Comparison of ENCODE assay signal across 17 cellular contexts in the genomic region with DNA sequence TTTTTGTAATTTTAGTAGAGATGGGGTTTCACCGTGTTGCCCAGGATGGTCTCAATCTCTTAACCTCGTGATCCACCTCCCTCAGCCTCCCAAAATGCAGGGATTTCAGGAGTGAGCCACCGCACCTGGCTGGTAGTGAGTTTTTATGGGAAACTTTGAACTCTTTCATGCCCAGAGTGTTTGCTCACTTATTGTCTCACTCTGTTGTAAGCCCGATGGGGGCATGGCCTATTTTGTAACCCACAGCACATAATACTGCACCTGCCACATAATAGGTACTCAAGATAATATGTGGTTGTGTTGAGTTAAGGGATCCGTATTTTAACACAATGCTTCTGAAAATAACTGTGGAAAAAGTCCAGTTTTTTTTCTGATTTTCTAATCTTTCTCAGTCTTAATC.
A peak's percentile ranks its signal among the peaks of the same experiment; 100 is the strongest.
DNase-seq lines count a peak whose midpoint lies in the region; ATAC-seq and TF ChIP-seq lines count a peak whose summit lies in the region.
"Had no signal": no experiment of that assay in that cellular context is flagged by ENCODE, and none has a peak within 500 bp of the region (broad histone marks: within the 10 kb centered on the region; RNA-seq: fewer than 3 reads in every experiment).

No MANE protein-coding gene starts in this region.

- no peak overlapping the region for H3K27ac Mint-ChIP-seq in GM23338
- H3K27ac Mint-ChIP-seq: IgD-negative memory B cell had no signal

- no peak for ATAC-seq in GM23338
- no peak for ATAC-seq in HG03571 (IDR thresholded peaks at IDR 0.05; ENCODE audit: unreplicated experiment)
- ATAC-seq: GM12878, HCT116 had no signal

- no peaks in the 10 kb centered on the region for H3K36me3 ChIP-seq in GM23338 (ENCODE audit: insufficient read depth)
- H3K36me3 ChIP-seq: BLaER1 treated with 17β-estradiol and CSF1 and Interleukin-3, amounts not matched to agents 10 nM and 100 nM; Peyer's patch had no signal

- DNase-seq in COLO668 (lab: John Stamatoyannopoulos, UW; ENCODE audit: unreplicated experiment): peak; percentile 66
- no peak for DNase-seq in GM23338 (ENCODE audit: low spot score)
- DNase-seq in NCI-H2081 treated with DMSO at 0.1 percent for 48 hours (lab: John Stamatoyannopoulos, UW): peak; percentile 2
- DNase-seq in NCI-H69 (lab: John Stamatoyannopoulos, UW): peak; percentile 70
- no peak for DNase-seq in RWPE1 (ENCODE audit: low spot score)
- DNase-seq in SW 1271 (lab: John Stamatoyannopoulos, UW): no peak
- DNase-seq: GF-D8, GOT3, Karpas-422, NCI-H2171, Peyer's patch, Right ventricle myocardium superior had no signal

- no peaks in the 10 kb centered on the region for H3K79me2 ChIP-seq in GM23338 (replicated peaks; ENCODE audit: insufficient read depth)

- H3K9me2 ChIP-seq in GM23338 (ENCODE audit: insufficient read depth): no peaks in the 10 kb centered on the region

- no peaks in the 10 kb centered on the region for H3F3A ChIP-seq in GM23338 (replicated peaks; ENCODE audit: low read depth)

- peaks cover 7% of the 10 kb centered on the region for H3K27me3 Mint-ChIP-seq in GM23338 (ENCODE audit: insufficient read depth, low read depth, poor library complexity)
- H3K27me3 Mint-ChIP-seq: IgD-negative memory B cell had no signal

- no peaks in the 10 kb centered on the region for H3K9me3 Mint-ChIP-seq in GM23338

- H3K36me3 Mint-ChIP-seq in GM23338 (ENCODE audit: low read depth): no peaks in the 10 kb centered on the region
- H3K36me3 Mint-ChIP-seq: IgD-negative memory B cell had no signal

- no peak for TF ChIP-seq CTCF in GM23338 (conservative IDR thresholded peaks at IDR 0.05; ENCODE audit: low read depth in 2 of 2)
- no peak for TF ChIP-seq CTCF in RWPE1 (conservative IDR thresholded peaks at IDR 0.05; ENCODE audit: low read depth)

- no peak overlapping the region for H3K4me3 Mint-ChIP-seq in GM23338
- H3K4me3 Mint-ChIP-seq: IgD-negative memory B cell had no signal

- 0 out of 2 replicates have a peak overlapping the region, but pooled peaks have one; percentile 32 for H2AFZ ChIP-seq in GM23338

- H3K4me1 ChIP-seq in GM23338 (ENCODE audit: insufficient read depth): no peaks in the 10 kb centered on the region
- H3K4me1 ChIP-seq: BLaER1 treated with 17β-estradiol and CSF1 and Interleukin-3, amounts not matched to agents 10 nM and 100 nM; Peyer's patch had no signal

- H3K27me3 ChIP-seq in GM23338 (ENCODE audit: insufficient read depth): no peaks in the 10 kb centered on the region
- H3K27me3 ChIP-seq: BLaER1 treated with 17β-estradiol and CSF1 and Interleukin-3, amounts not matched to agents 10 nM and 100 nM; Peyer's patch had no signal

- no peaks in the 10 kb centered on the region for H3K4me1 Mint-ChIP-seq in GM23338
- H3K4me1 Mint-ChIP-seq: IgD-negative memory B cell had no signal

- CTCF ChIA-PET in RWPE1 (lab: Yijun Ruan, JAX): interaction anchor here (1.0 kb wide), 1 partner anchor 16 kb away, joined by 3 read pairs; no protein-coding TSS in a partner anchor

- H3K27ac ChIP-seq in GM23338 (ENCODE audit: low read depth) (no peak overlapping the region), RWPE1 (no peak overlapping the region)
- H3K27ac ChIP-seq: BLaER1 treated with 17β-estradiol and CSF1 and Interleukin-3, amounts not matched to agents 10 nM and 100 nM; Peyer's patch had no signal

- H3K4me2 ChIP-seq in GM23338: no peak overlapping the region
- H3K4me2 ChIP-seq: BLaER1 treated with 17β-estradiol and CSF1 and Interleukin-3, amounts not matched to agents 10 nM and 100 nM had no signal

- no peak overlapping the region for H3K4me3 ChIP-seq in GM23338
- H3K4me3 ChIP-seq: BLaER1 treated with 17β-estradiol and CSF1 and Interleukin-3, amounts not matched to agents 10 nM and 100 nM; GM12878; Peyer's patch had no signal

- POLR2A ChIA-PET in RWPE1 (lab: Yijun Ruan, JAX; ENCODE audit: low non-redundant PET): no interaction called here

- H4K20me1 ChIP-seq in GM23338 (replicated peaks; ENCODE audit: insufficient read depth): no peaks in the 10 kb centered on the region
- H4K20me1 ChIP-seq: BLaER1 treated with 17β-estradiol and CSF1 and Interleukin-3, amounts not matched to agents 10 nM and 100 nM had no signal

TF ChIP-seq in GM23338, 12 proteins besides CTCF, POLR2A, EP300 and RAD21:
- TF ChIP-seq CREB1 (CRISPR knock-in tag; IDR thresholded peaks at IDR 0.05; ENCODE audit: low read depth) (no peak), STAT1 (IDR thresholded peaks at IDR 0.05; ENCODE audit: unreplicated experiment) (no peak), JUNB (IDR thresholded peaks at IDR 0.05; ENCODE audit: unreplicated experiment) (no peak), EZH2phosphoT487 (IDR thresholded peaks at IDR 0.05; ENCODE audit: unreplicated experiment) (no peak)
- TF ChIP-seq, protein P1, sequence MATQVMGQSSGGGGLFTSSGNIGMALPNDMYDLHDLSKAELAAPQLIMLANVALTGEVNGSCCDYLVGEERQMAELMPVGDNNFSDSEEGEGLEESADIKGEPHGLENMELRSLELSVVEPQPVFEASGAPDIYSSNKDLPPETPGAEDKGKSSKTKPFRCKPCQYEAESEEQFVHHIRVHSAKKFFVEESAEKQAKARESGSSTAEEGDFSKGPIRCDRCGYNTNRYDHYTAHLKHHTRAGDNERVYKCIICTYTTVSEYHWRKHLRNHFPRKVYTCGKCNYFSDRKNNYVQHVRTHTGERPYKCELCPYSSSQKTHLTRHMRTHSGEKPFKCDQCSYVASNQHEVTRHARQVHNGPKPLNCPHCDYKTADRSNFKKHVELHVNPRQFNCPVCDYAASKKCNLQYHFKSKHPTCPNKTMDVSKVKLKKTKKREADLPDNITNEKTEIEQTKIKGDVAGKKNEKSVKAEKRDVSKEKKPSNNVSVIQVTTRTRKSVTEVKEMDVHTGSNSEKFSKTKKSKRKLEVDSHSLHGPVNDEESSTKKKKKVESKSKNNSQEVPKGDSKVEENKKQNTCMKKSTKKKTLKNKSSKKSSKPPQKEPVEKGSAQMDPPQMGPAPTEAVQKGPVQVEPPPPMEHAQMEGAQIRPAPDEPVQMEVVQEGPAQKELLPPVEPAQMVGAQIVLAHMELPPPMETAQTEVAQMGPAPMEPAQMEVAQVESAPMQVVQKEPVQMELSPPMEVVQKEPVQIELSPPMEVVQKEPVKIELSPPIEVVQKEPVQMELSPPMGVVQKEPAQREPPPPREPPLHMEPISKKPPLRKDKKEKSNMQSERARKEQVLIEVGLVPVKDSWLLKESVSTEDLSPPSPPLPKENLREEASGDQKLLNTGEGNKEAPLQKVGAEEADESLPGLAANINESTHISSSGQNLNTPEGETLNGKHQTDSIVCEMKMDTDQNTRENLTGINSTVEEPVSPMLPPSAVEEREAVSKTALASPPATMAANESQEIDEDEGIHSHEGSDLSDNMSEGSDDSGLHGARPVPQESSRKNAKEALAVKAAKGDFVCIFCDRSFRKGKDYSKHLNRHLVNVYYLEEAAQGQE (IDR thresholded peaks at IDR 0.05; ENCODE audit: unreplicated experiment): no peak

Comparison
In these comparisons a context has a peak if more than half of its experiments do, and no peak if none do; other contexts are left out.
1. DNase-seq: peak in COLO668 (single experiment), NCI-H2081 treated with DMSO at 0.1 percent for 48 hours (single experiment) and NCI-H69 (single experiment); none in GM23338 (single experiment), RWPE1 (single experiment) and SW 1271 (0 of 2).